ENCODE assay signal across 15 cellular contexts in the genomic region with DNA sequence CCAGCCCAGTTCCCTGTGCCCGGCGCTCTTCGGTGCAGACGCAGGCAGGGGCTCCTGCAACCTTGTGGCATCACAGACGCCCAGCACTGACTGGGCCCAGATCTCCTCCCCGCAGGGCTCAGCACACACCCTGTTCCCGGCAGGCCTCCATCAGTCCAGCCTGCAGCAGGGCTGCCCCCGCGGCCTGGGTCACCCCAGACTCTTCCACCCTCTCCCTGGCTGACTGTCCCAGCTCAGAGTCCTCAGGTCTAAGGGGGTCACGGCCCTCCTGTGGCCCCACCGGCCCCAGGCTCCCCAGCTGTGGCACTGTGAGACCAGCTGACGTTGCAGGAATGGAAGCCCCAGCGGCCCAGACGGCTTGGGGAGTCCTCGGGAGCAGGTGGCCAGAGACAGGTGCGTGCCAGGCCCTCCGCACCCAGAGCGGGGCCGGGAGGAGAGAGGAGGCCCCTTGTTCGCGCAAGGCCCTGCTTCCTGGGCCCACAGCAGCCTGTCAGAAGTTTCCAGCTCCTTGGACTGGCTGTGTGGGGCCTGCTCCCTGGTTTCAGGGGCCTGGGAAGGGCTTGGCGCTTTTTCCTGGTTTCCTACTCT. TPM values are rescaled to one million over a fixed set of nuclear protein-coding genes. Genes with fewer than 3 reads are reported as not detected.
"Had no signal": no experiment of that assay in that cellular context is flagged by ENCODE, and none has a peak within 500 bp of the region (broad histone marks: within the 10 kb centered on the region; RNA-seq: fewer than 3 reads in every experiment).

No MANE protein-coding gene starts in this region.

- H3K4me3 Mint-ChIP-seq: activated T-helper 17 cell treated with anti-CD3 and anti-CD28 coated beads, Interleukin-2, amount 50 U/mL, for 72 hours had no signal

- H3K27ac ChIP-seq: brain microvascular endothelial cell, esophagus muscularis mucosa, pancreas, thoracic aorta, upper lobe of right lung had no signal

- ATAC-seq: activated T-helper 17 cell treated with anti-CD3 and anti-CD28 coated beads, Interleukin-2, amount 50 U/mL, for 72 hours; left lobe of liver; pancreas; upper lobe of right lung had no signal

- H3K9me3 Mint-ChIP-seq: activated T-helper 17 cell treated with anti-CD3 and anti-CD28 coated beads, Interleukin-2, amount 50 U/mL, for 72 hours; naive B cell had no signal

- H3K4me3 ChIP-seq: esophagus muscularis mucosa, pancreas, thoracic aorta, upper lobe of right lung had no signal

- H3K27ac Mint-ChIP-seq: activated T-helper 17 cell treated with anti-CD3 and anti-CD28 coated beads, Interleukin-2, amount 50 U/mL, for 72 hours had no signal

- H3K36me3 Mint-ChIP-seq: naive B cell had no signal

- H3K27me3 Mint-ChIP-seq: activated T-helper 17 cell treated with anti-CD3 and anti-CD28 coated beads, Interleukin-2, amount 50 U/mL, for 72 hours had no signal

- DNase-seq: activated CD4-positive, CD25-positive, alpha-beta regulatory T cell treated with anti-CD3 and anti-CD28 coated beads, Interleukin-2, amount 50 U/mL, for 72 hours; activated naive CD4-positive, alpha-beta T cell treated with Interleukin-2 at 50 U/mL for 16 hours; activated T-cell treated with anti-CD3 and anti-CD28 coated beads for 4 hours; brain microvascular endothelial cell; cortex of kidney; effector CD4-positive, alpha-beta T cell; hippocampal formation; naive B cell; stimulated activated CD4-positive, alpha-beta T cell treated with anti-CD3 and anti-CD28 coated beads, Interleukin-1b, Interleukin-23, amount 100 ng/mL, for 48 hours; upper lobe of right lung had no signal

- H3K36me3 ChIP-seq: pancreas, upper lobe of right lung had no signal

- H3K9me3 ChIP-seq: esophagus muscularis mucosa, pancreas, thoracic aorta, upper lobe of right lung had no signal

RNA-seq across cellular contexts. Expression of gene TNFRSF18, which starts 29.9 kb away (rescaled TPM):
- total RNA-seq: left lobe of liver had no signal
